Comparison of ENCODE assay signal across 27 cellular contexts in genomic region chr20:56715309-56715708, GRCh38.
"Had no signal": no experiment of that assay in that cellular context is flagged by ENCODE, and none has a peak within 500 bp of the region (broad histone marks: within the 10 kb centered on the region; RNA-seq: fewer than 3 reads in every experiment).

No MANE protein-coding gene starts in this region.

- H3K4me1 ChIP-seq: adrenal gland, breast epithelium had no signal

- H3K27me3 ChIP-seq: adrenal gland, breast epithelium had no signal

- H3K36me3 Mint-ChIP-seq: activated naive CD4-positive, alpha-beta T cell treated with anti-CD3 and anti-CD28 coated beads, Interleukin-2, amount 10 ng/mL, durations not matched to agents 7 days and 5 days; activated naive CD8-positive, alpha-beta T cell treated with anti-CD3 and anti-CD28 coated beads for 36 hours; T-cell had no signal

- FAIRE-seq: TTC549 had no signal

- H3K27ac Mint-ChIP-seq: activated CD4-positive, alpha-beta T cell treated with anti-CD3 and anti-CD28 coated beads for 36 hours; activated CD8-positive, alpha-beta T cell treated with anti-CD3 and anti-CD28 coated beads for 36 hours; activated naive CD4-positive, alpha-beta T cell treated with anti-CD3 and anti-CD28 coated beads, Interleukin-2, amount 10 ng/mL, durations not matched to agents 7 days and 5 days; activated naive CD8-positive, alpha-beta T cell treated with anti-CD3 and anti-CD28 coated beads for 36 hours; activated T-cell treated with anti-CD3 and anti-CD28 coated beads, Interleukin-2, amount 50 U/mL, for 72 hours; activated T-helper 2 cell treated with anti-CD3 and anti-CD28 coated beads, Interferon-gamma antibody, Interleukin-2, Interleukin-4, amounts not matched to agents 10 μg/mL and 5 μg/mL and 100 μg/mL, durations not matched to agents 14 hours and 24 hours and 36 hours; T-cell had no signal

- H3K4me3 ChIP-seq: adrenal gland, breast epithelium, PC-9 had no signal

- H3K4me1 Mint-ChIP-seq: activated CD4-positive, alpha-beta T cell treated with anti-CD3 and anti-CD28 coated beads for 36 hours; activated naive CD4-positive, alpha-beta T cell treated with anti-CD3 and anti-CD28 coated beads, Interleukin-2, amount 10 ng/mL, durations not matched to agents 7 days and 5 days; activated naive CD8-positive, alpha-beta T cell treated with anti-CD3 and anti-CD28 coated beads for 36 hours; T-cell had no signal

- H3K27ac ChIP-seq: adrenal gland, breast epithelium, PC-9, VCaP had no signal

- DNase-seq: activated CD4-positive, alpha-beta T cell treated with anti-CD3 and anti-CD28 coated beads for 36 hours; activated CD4-positive, alpha-beta T cell treated with anti-CD3 and anti-CD28 coated beads, Interleukin-2, amount 50 U/mL, for 1 hour; activated CD8-positive, alpha-beta memory T cell treated with anti-CD3 and anti-CD28 coated beads, Interleukin-2, amount 50 U/mL, for 4 hours; activated CD8-positive, alpha-beta T cell treated with anti-CD3 and anti-CD28 coated beads for 36 hours; activated gamma-delta T cell treated with Interleukin-2 at 50 U/mL for 16 hours; activated naive CD4-positive, alpha-beta T cell treated with anti-CD3 and anti-CD28 coated beads, Interleukin-2, amount 10 ng/mL, durations not matched to agents 7 days and 5 days; activated naive CD8-positive, alpha-beta T cell treated with anti-CD3 and anti-CD28 coated beads for 36 hours; activated T-cell treated with anti-CD3 and anti-CD28 coated beads, Interleukin-2, amount 50 U/mL, for 72 hours; adrenal gland; aorta; caudate nucleus; Karpas-422; MM.1S; NCI-H1105; NCI-H1436; NCI-H1694 treated with DMSO at 0.1 percent for 48 hours; NCI-H2029 treated with DMSO at 0.1 percent for 48 hours; NCI-H524; PC-9; SIG-M5; T-cell; T-helper 2 cell; T1000 had no signal

- H3K36me3 ChIP-seq: adrenal gland, breast epithelium had no signal

- H3K4me2 ChIP-seq: PC-9 had no signal

- H3K4me3 Mint-ChIP-seq: activated CD4-positive, alpha-beta T cell treated with anti-CD3 and anti-CD28 coated beads for 36 hours; activated CD8-positive, alpha-beta T cell treated with anti-CD3 and anti-CD28 coated beads for 36 hours; activated naive CD4-positive, alpha-beta T cell treated with anti-CD3 and anti-CD28 coated beads, Interleukin-2, amount 10 ng/mL, durations not matched to agents 7 days and 5 days; activated naive CD8-positive, alpha-beta T cell treated with anti-CD3 and anti-CD28 coated beads for 36 hours; activated T-cell treated with anti-CD3 and anti-CD28 coated beads, Interleukin-2, amount 50 U/mL, for 72 hours; T-cell had no signal

- H3K9me3 Mint-ChIP-seq: activated CD8-positive, alpha-beta T cell treated with anti-CD3 and anti-CD28 coated beads for 36 hours; activated naive CD4-positive, alpha-beta T cell treated with anti-CD3 and anti-CD28 coated beads, Interleukin-2, amount 10 ng/mL, durations not matched to agents 7 days and 5 days; activated naive CD8-positive, alpha-beta T cell treated with anti-CD3 and anti-CD28 coated beads for 36 hours; activated T-helper 2 cell treated with anti-CD3 and anti-CD28 coated beads, Interferon-gamma antibody, Interleukin-2, Interleukin-4, amounts not matched to agents 10 μg/mL and 5 μg/mL and 100 μg/mL, durations not matched to agents 14 hours and 24 hours and 36 hours; T-cell had no signal

- H2AFZ ChIP-seq: PC-9 had no signal

- ATAC-seq: activated CD4-positive, alpha-beta T cell treated with anti-CD3 and anti-CD28 coated beads for 36 hours; activated CD8-positive, alpha-beta T cell treated with anti-CD3 and anti-CD28 coated beads for 36 hours; activated T-cell treated with anti-CD3 and anti-CD28 coated beads, Interleukin-2, amount 50 U/mL, for 72 hours; T-cell had no signal

- H3K9me3 ChIP-seq: adrenal gland, breast epithelium had no signal
